ENCODE assay signal across 14 cellular contexts in genomic region chr10:78757542-78757941, GRCh38.
DNase-seq lines count a peak whose midpoint lies in the region; ATAC-seq, FAIRE-seq and TF ChIP-seq lines count a peak whose summit lies in the region.
"Had no signal": no experiment of that assay in that cellular context is flagged by ENCODE, and none has a peak within 500 bp of the region (broad histone marks: within the 10 kb centered on the region; RNA-seq: fewer than 3 reads in every experiment).

No MANE protein-coding gene starts in this region.

- no peaks in the 10 kb centered on the region for H3K36me3 ChIP-seq in astrocyte (ENCODE audit: insufficient read depth, low read length)
- no peaks in the 10 kb centered on the region for H3K36me3 ChIP-seq in hepatocyte (replicated peaks; ENCODE audit: insufficient read depth, low read depth)
- H3K36me3 ChIP-seq in transverse colon = no peaks in the 10 kb centered on the region
- H3K36me3 ChIP-seq: ascending aorta, prostate gland had no signal

- H3K4me1 ChIP-seq in astrocyte (ENCODE audit: insufficient read depth, low read length) (peaks cover 40% of the 10 kb centered on the region), hepatocyte (ENCODE audit: insufficient read depth) (peaks cover 44% of the 10 kb centered on the region), transverse colon (peaks cover 0 to 15% (median 9%) of the 10 kb centered on the region in 4 donors)
- H3K4me1 ChIP-seq: prostate gland had no signal

- no peaks in the 10 kb centered on the region for H3K27me3 ChIP-seq in astrocyte (ENCODE audit: insufficient read depth, low read length)
- H3K27me3 ChIP-seq in hepatocyte = no peaks in the 10 kb centered on the region
- peaks cover 3% of the 10 kb centered on the region for H3K27me3 ChIP-seq in transverse colon
- H3K27me3 ChIP-seq: ascending aorta had no signal

- in situ Hi-C loops in transverse colon (cut with MboI; ENCODE audit: low pct_ligation_motif_present in 1 of 4, low pct_unique_long_range_greater_than_20kb in 1 of 4, low sequenced_read_pairs in 3 of 4) = no loop called here

- no peak overlapping the region for H3K4me3 ChIP-seq in astrocyte (ENCODE audit: insufficient read depth, low read depth, low read length)
- no peak overlapping the region for H3K4me3 ChIP-seq in hepatocyte
- H3K4me3 ChIP-seq in transverse colon = no peak overlapping the region
- H3K4me3 ChIP-seq: ascending aorta, prostate gland, SK-N-MC had no signal

- no peaks in the 10 kb centered on the region for H4K20me1 ChIP-seq in astrocyte (ENCODE audit: insufficient read depth, low read length)
- no peaks in the 10 kb centered on the region for H4K20me1 ChIP-seq in hepatocyte (ENCODE audit: insufficient read depth, poor library complexity, severe bottlenecking)

- ATAC-seq in HG03108 (IDR thresholded peaks at IDR 0.05; ENCODE audit: unreplicated experiment) = no peak

- WGBS in hepatocyte (ENCODE audit: low lambda C conversion rate, missing lambda C conversion rate) = 50% methylated on average over 12 of the region's 12 CpGs
- WGBS in transverse colon (ENCODE audit: low coverage in 1 of 2), 2 donors = 75% methylated on average over 12 of the region's 12 CpGs; no CpG with 5 or more reads in 1 of the 2 donors

- peak overlapping the region; percentile 90 for H3K27ac ChIP-seq in astrocyte (ENCODE audit: low read depth, low read length)
- H3K27ac ChIP-seq in hepatocyte = peak overlapping the region; percentile 70
- peak overlapping the region in 3 of 4 donors; percentile 20 to 56 (median 45) for H3K27ac ChIP-seq in transverse colon
- H3K27ac ChIP-seq: 22Rv1, prostate gland, SK-N-MC had no signal

- no peak for TF ChIP-seq POLR2A in transverse colon (IDR thresholded peaks at IDR 0.05)

- peaks cover 41% of the 10 kb centered on the region for H3K4me1 Mint-ChIP-seq in astrocyte (ENCODE audit: low read depth, unreplicated experiment)

- no peak for FAIRE-seq in astrocyte (lab: Jason Lieb, UNC)
- FAIRE-seq: GM12892 had no signal

- peaks cover 1% of the 10 kb centered on the region for H3K36me3 Mint-ChIP-seq in astrocyte (ENCODE audit: low read depth, unreplicated experiment)

- no peaks in the 10 kb centered on the region for H3K9me2 ChIP-seq in hepatocyte (replicated peaks; ENCODE audit: insufficient read depth)

- no peak overlapping the region for H3K4me3 Mint-ChIP-seq in astrocyte (ENCODE audit: unreplicated experiment)

- no peaks in the 10 kb centered on the region for H3K9me3 ChIP-seq in astrocyte (ENCODE audit: insufficient read depth, low read depth, low read length)
- no peaks in the 10 kb centered on the region for H3K9me3 ChIP-seq in hepatocyte (ENCODE audit: low read depth)
- no peaks in the 10 kb centered on the region for H3K9me3 ChIP-seq in transverse colon
- H3K9me3 ChIP-seq: ascending aorta, prostate gland had no signal

- TF ChIP-seq CTCF in astrocyte (IDR thresholded peaks at IDR 0.05; ENCODE audit: insufficient read depth, low read depth, low read length) (no peak), hepatocyte (IDR thresholded peaks at IDR 0.05; ENCODE audit: poor library complexity) (no peak), transverse colon (IDR thresholded peaks at IDR 0.05) (no peak)

- no peak overlapping the region for H2AFZ ChIP-seq in astrocyte (ENCODE audit: low read depth, low read length)
- H2AFZ ChIP-seq in hepatocyte = no peak overlapping the region

- no peaks in the 10 kb centered on the region for H3K79me2 ChIP-seq in astrocyte (ENCODE audit: insufficient read depth, low read length)
- H3K79me2 ChIP-seq in hepatocyte = no peaks in the 10 kb centered on the region

- intact Hi-C loops in transverse colon (cut with DNase I; ENCODE audit: low total_unique reads) = no loop called here

- DNase-seq in DMS153 (lab: John Stamatoyannopoulos, UW) (peak; percentile 19), DMS153 treated with DMSO at 0.1 percent for 48 hours (lab: John Stamatoyannopoulos, UW; ENCODE audit: unreplicated experiment) (no peak), astrocyte (ENCODE audit: low read depth) (peak; percentile 94), hepatocyte (ENCODE audit: low spot score) (peak; percentile 65), transverse colon (no peak), NCI-H2196 treated with DMSO at 0.1 percent for 48 hours (lab: John Stamatoyannopoulos, UW; ENCODE audit: unreplicated experiment) (no peak), AML-193 (lab: John Stamatoyannopoulos, UW) (no peak)
- DNase-seq: NCI-H2081 treated with DMSO at 0.1 percent for 48 hours had no signal

- peak overlapping the region; percentile 77 for H3K9ac ChIP-seq in astrocyte (ENCODE audit: low read length)

- peaks cover 2% of the 10 kb centered on the region for H3K9me3 Mint-ChIP-seq in astrocyte (ENCODE audit: unreplicated experiment)

- peaks cover 24% of the 10 kb centered on the region for H3K27me3 Mint-ChIP-seq in astrocyte (ENCODE audit: low read depth, unreplicated experiment)

- H3K27ac Mint-ChIP-seq in astrocyte (ENCODE audit: unreplicated experiment) = peak overlapping the region; percentile 88

- TF ChIP-seq EP300 in transverse colon (IDR thresholded peaks at IDR 0.05; ENCODE audit: low read depth) = no peak

- peak overlapping the region; percentile 75 for H3K4me2 ChIP-seq in astrocyte (ENCODE audit: low read length)
- H3K4me2 ChIP-seq in hepatocyte = no peak overlapping the region

Comparison
In these comparisons a context has a peak if more than half of its experiments do, and no peak if none do; other contexts are left out.
1. DNase-seq: peak in DMS153 (single experiment), astrocyte (single experiment) and hepatocyte (single experiment); none in DMS153 treated with DMSO at 0.1 percent for 48 hours (single experiment), transverse colon (single experiment), NCI-H2196 treated with DMSO at 0.1 percent for 48 hours (single experiment) and AML-193 (0 of 2).
2. Peak in every context shown above with its lines, with median percentiles within 50 percentile points of each other: H3K27ac ChIP-seq.